ENCODE assay signal across 8 cellular contexts in the genomic region with DNA sequence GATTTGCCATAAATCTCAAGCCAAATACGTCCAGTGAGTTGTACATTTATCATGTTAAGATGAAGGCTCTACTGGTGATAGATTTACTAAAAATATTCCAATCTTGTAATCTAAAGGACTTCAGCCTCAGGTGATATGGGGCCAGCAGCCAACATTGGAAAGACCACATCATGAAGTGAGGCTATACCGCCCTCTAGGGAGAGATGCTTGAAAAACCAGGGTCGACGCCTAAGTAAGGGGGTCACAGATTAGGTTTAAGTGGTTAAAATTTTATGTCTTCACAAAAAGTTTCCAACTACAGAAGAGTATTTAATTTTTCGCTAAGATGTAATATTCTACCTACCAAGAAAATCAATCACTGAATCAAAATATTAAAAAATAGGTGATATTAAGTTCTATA. TPM values are rescaled to one million over a fixed set of nuclear protein-coding genes. Genes with fewer than 3 reads are reported as not detected.
DNase-seq lines count a peak whose midpoint lies in the region; ATAC-seq, FAIRE-seq and TF ChIP-seq lines count a peak whose summit lies in the region.

No MANE protein-coding gene starts in this region.

- no peaks in the 10 kb centered on the region for H3K27me3 Mint-ChIP-seq in T-helper 17 cell

- no peak for FAIRE-seq in D721Med (lab: Jason Lieb, UNC)

- H3K4me3 Mint-ChIP-seq in T-helper 17 cell = no peak overlapping the region

- no peak overlapping the region for H3K27ac ChIP-seq in right lobe of liver

- TF ChIP-seq CTCF in D721Med (IDR thresholded peaks at IDR 0.05; ENCODE audit: insufficient read depth, missing control alignments) (peak; percentile 49), right lobe of liver (IDR thresholded peaks at IDR 0.05) (peak in 3 of 4 donors; percentile 4 to 27 (median 27))

- H3K27ac Mint-ChIP-seq in T-helper 17 cell = peak overlapping the region; percentile 90

- no peaks in the 10 kb centered on the region for H3K4me1 ChIP-seq in right lobe of liver

- whole genome bisulfite sequencing in right lobe of liver (ENCODE audit: insufficient coverage, low coverage, low lambda C conversion rate, missing lambda C conversion rate) = 53% methylated on average over 5 of the region's 5 CpGs

- peaks cover 2% of the 10 kb centered on the region for H3K36me3 Mint-ChIP-seq in T-helper 17 cell (ENCODE audit: low read depth)

- no peak for DNase-seq in D721Med (ENCODE audit: insufficient read length, low spot score)
- DNase-seq in H7 = peak; percentile 22
- no peak for DNase-seq in T-helper 17 cell
- DNase-seq in right lobe of liver = no peak
- DNase-seq in NCI-H2107 (lab: John Stamatoyannopoulos, UW) = no peak
- DNase-seq in HuH-7.5 (ENCODE audit: low spot score) = no peak

- H3K27me3 ChIP-seq in H7 (ENCODE audit: control insufficient read depth, insufficient read depth, low read length) = no peaks in the 10 kb centered on the region
- no peaks in the 10 kb centered on the region for H3K27me3 ChIP-seq in right lobe of liver

- intact Hi-C loops in right lobe of liver (cut with DNase I) = no loop called here

- peaks cover 67% of the 10 kb centered on the region for H3K4me1 Mint-ChIP-seq in T-helper 17 cell

- H3K36me3 ChIP-seq in H7 (replicated peaks; ENCODE audit: control insufficient read depth, insufficient read depth, low read length) (no peaks in the 10 kb centered on the region), right lobe of liver (no peaks in the 10 kb centered on the region)

- ATAC-seq in T-helper 17 cell (peak; percentile 44), right lobe of liver (peak in 2 of 4 donors; percentile 12 to 36), HG03025 (IDR thresholded peaks at IDR 0.05; ENCODE audit: low FRiP score, unreplicated experiment) (no peak), HG02973 (IDR thresholded peaks at IDR 0.05; ENCODE audit: unreplicated experiment) (no peak)

- no peak overlapping the region for H3K4me3 ChIP-seq in H7 (ENCODE audit: insufficient read depth, low read depth, low read length)
- H3K4me3 ChIP-seq in right lobe of liver = no peak overlapping the region

- no peak for TF ChIP-seq POLR2A in right lobe of liver (IDR thresholded peaks at IDR 0.05)

- H3K9me3 ChIP-seq in T-helper 17 cell (ENCODE audit: control insufficient read depth, low read length, poor library complexity, severe bottlenecking) (no peaks in the 10 kb centered on the region), right lobe of liver (no peaks in the 10 kb centered on the region)

RNA-seq across cellular contexts. Expression of gene DOCK10, which starts 33.3 kb away (rescaled TPM):
- 0.11 and 1.1 TPM in 2 replicates for total RNA-seq in H7 (2014; rRNA removed; shearing (Covaris generic))
- total RNA-seq in T-helper 17 cell = 100 to 1,000 TPM; 185 to 233 TPM
- 10 to 100 TPM in 1 of 6 experiments, 1 to 10 TPM in 5; 5.1 to 10.2 (median 7.1) TPM for total RNA-seq in right lobe of liver

Comparison
In these comparisons a context has a peak if more than half of its experiments do, and no peak if none do; other contexts are left out.
1. RNA of gene DOCK10, which starts 33.3 kb away (total RNA-seq): 185 to 233 TPM in T-helper 17 cell; 5.1 to 10.2 TPM in right lobe of liver and 0.11 to 1.1 TPM in H7; every median in the first group is over 10 times any median in the second.